Comparison of ENCODE assay signal across 34 cellular contexts in genomic region chr3:187873843-187874242, GRCh38.
"Had no signal": no experiment of that assay in that cellular context is flagged by ENCODE, and none has a peak within 500 bp of the region (broad histone marks: within the 10 kb centered on the region; RNA-seq: fewer than 3 reads in every experiment).

No MANE protein-coding gene starts in this region.

- DNase-seq: activated CD4-positive, alpha-beta memory T cell treated with anti-CD3 and anti-CD28 coated beads, Interleukin-2, amount 10 ng/mL, durations not matched to agents 7 days and 5 days; activated CD4-positive, alpha-beta T cell treated with anti-CD3 and anti-CD28 coated beads for 1 hour; activated CD4-positive, alpha-beta T cell treated with anti-CD3 and anti-CD28 coated beads for 36 hours; activated CD4-positive, alpha-beta T cell treated with anti-CD3 and anti-CD28 coated beads for 48 hours; activated CD4-positive, alpha-beta T cell treated with anti-CD3 and anti-CD28 coated beads, Interleukin-2, amount 10 ng/mL, durations not matched to agents 7 days and 5 days; activated CD4-positive, alpha-beta T cell treated with anti-CD3 and anti-CD28 coated beads, Interleukin-2, amount 50 U/mL, for 48 hours; activated CD4-positive, CD25-positive, alpha-beta regulatory T cell; activated CD8-positive, alpha-beta memory T cell treated with anti-CD3 and anti-CD28 coated beads for 24 hours; activated CD8-positive, alpha-beta memory T cell treated with anti-CD3 and anti-CD28 coated beads, Interleukin-2, amount 10 ng/mL, durations not matched to agents 7 days and 5 days; activated CD8-positive, alpha-beta memory T cell treated with anti-CD3 and anti-CD28 coated beads, Interleukin-2, amount 50 U/mL, for 48 hours; activated CD8-positive, alpha-beta T cell treated with anti-CD3 and anti-CD28 coated beads, Interleukin-2, amount 10 ng/mL, durations not matched to agents 7 days and 5 days; activated effector memory CD4-positive, alpha-beta T cell treated with Interleukin-2 at 50 U/mL for 16 hours; activated gamma-delta T cell treated with Interleukin-2 at 50 U/mL for 16 hours; activated naive CD4-positive, alpha-beta T cell; activated naive CD4-positive, alpha-beta T cell treated with anti-CD3 and anti-CD28 coated beads for 36 hours; activated naive CD4-positive, alpha-beta T cell treated with anti-CD3 and anti-CD28 coated beads, Interleukin-2, amount 50 U/mL, for 16 hours; activated naive CD8-positive, alpha-beta T cell treated with anti-CD3 and anti-CD28 coated beads for 36 hours; activated T-cell treated with anti-CD3 and anti-CD28 coated beads, Interleukin-2, amount 50 U/mL, for 24 hours; activated T-cell treated with anti-CD3 and anti-CD28 coated beads, Interleukin-2, amount 50 U/mL, for 48 hours; adrenal gland; amniotic stem cell; aorta; body of pancreas; brain microvascular endothelial cell; central memory CD4-positive, alpha-beta T cell; T-helper 1 cell; T-helper 2 cell; T-helper 9 cell; WERI-Rb-1 had no signal

- FAIRE-seq: astrocyte had no signal

- H3K4me1 ChIP-seq: adrenal gland, body of pancreas, breast epithelium had no signal

- H3K36me3 ChIP-seq: adrenal gland, brain microvascular endothelial cell, breast epithelium, WERI-Rb-1 had no signal

- H3K9me3 ChIP-seq: adrenal gland, body of pancreas, breast epithelium had no signal

- ATAC-seq: activated CD4-positive, alpha-beta T cell treated with anti-CD3 and anti-CD28 coated beads for 36 hours; activated CD4-positive, CD25-positive, alpha-beta regulatory T cell treated with anti-CD3 and anti-CD28 coated beads, Interleukin-2, amount 50 U/mL, for 24 hours; activated CD8-positive, alpha-beta memory T cell treated with anti-CD3 and anti-CD28 coated beads, Interleukin-2, amount 10 ng/mL, durations not matched to agents 7 days and 5 days; activated CD8-positive, alpha-beta T cell treated with anti-CD3 and anti-CD28 coated beads, Interleukin-2, amount 10 ng/mL, durations not matched to agents 7 days and 5 days; activated naive CD4-positive, alpha-beta T cell treated with anti-CD3 and anti-CD28 coated beads, Interleukin-2, amount 50 U/mL, for 72 hours; body of pancreas; WTC11 had no signal

- H3K4me3 ChIP-seq: adrenal gland, body of pancreas, breast epithelium had no signal

- H3K27me3 ChIP-seq: adrenal gland, body of pancreas, brain microvascular endothelial cell, breast epithelium had no signal

- H3K27ac ChIP-seq: adrenal gland, body of pancreas, brain microvascular endothelial cell, breast epithelium, WERI-Rb-1 had no signal
